Comparison of ENCODE assay signal across 12 cellular contexts in genomic region chr1:31910933-31911332, GRCh38. TPM values are rescaled to one million over a fixed set of nuclear protein-coding genes. Genes with fewer than 3 reads are reported as not detected.
DNase-seq lines count a peak whose midpoint lies in the region; ATAC-seq and TF ChIP-seq lines count a peak whose summit lies in the region.
"Had no signal": no experiment of that assay in that cellular context is flagged by ENCODE, and none has a peak within 500 bp of the region (broad histone marks: within the 10 kb centered on the region; RNA-seq: fewer than 3 reads in every experiment).

No MANE protein-coding gene starts in this region.

- CTCF ChIA-PET in activated naive CD4-positive, alpha-beta T cell treated with anti-CD3 and anti-CD28 coated beads for 36 hours (lab: Charles Lee): interaction anchor here (0.7 to 2.4 kb wide), 6 partner anchors 9 to 53 kb away, joined by 3 to 14 read pairs (median 4); partner anchors contain the start of gene PTP4A2

- no peak overlapping the region for H3K4me3 ChIP-seq in fibroblast of pulmonary artery (replicated peaks; ENCODE audit: low read depth, low read length)
- H3K4me3 ChIP-seq: BLaER1 had no signal

- no peak for TF ChIP-seq CTCF in fibroblast of pulmonary artery (IDR thresholded peaks at IDR 0.05; ENCODE audit: low read length, missing control alignments)
- no peak for TF ChIP-seq CTCF in GM13976 (IDR thresholded peaks at IDR 0.05; ENCODE audit: borderline replicate concordance, control extremely low read depth, extremely low read depth, insufficient read depth, missing control alignments)

- H3K27ac Mint-ChIP-seq in activated naive CD4-positive, alpha-beta T cell treated with anti-CD3 and anti-CD28 coated beads for 36 hours: peak overlapping the region; percentile 74
- peak overlapping the region; percentile 83 for H3K27ac Mint-ChIP-seq in T-helper 17 cell
- peak overlapping the region; percentile 28 to 94 for H3K27ac Mint-ChIP-seq in stimulated activated naive CD8-positive, alpha-beta T cell treated with anti-CD3 and anti-CD28 coated beads, Interleukin-15, amount 100 ng/mL, for 72 hours

- H3K36me3 Mint-ChIP-seq in activated naive CD4-positive, alpha-beta T cell treated with anti-CD3 and anti-CD28 coated beads for 36 hours (ENCODE audit: low read depth): peaks cover 63% of the 10 kb centered on the region
- peaks cover 9% of the 10 kb centered on the region for H3K36me3 Mint-ChIP-seq in T-helper 17 cell (ENCODE audit: low read depth)

- peaks cover 58% of the 10 kb centered on the region for H3K4me1 Mint-ChIP-seq in activated naive CD4-positive, alpha-beta T cell treated with anti-CD3 and anti-CD28 coated beads for 36 hours (ENCODE audit: low read depth)
- H3K4me1 Mint-ChIP-seq in T-helper 17 cell: peaks cover 30% of the 10 kb centered on the region
- H3K4me1 Mint-ChIP-seq in stimulated activated naive CD8-positive, alpha-beta T cell treated with anti-CD3 and anti-CD28 coated beads, Interleukin-15, amount 100 ng/mL, for 72 hours: peaks cover 46% of the 10 kb centered on the region

- H3K9me3 ChIP-seq in T-helper 17 cell (ENCODE audit: control insufficient read depth, low read length, poor library complexity, severe bottlenecking): no peaks in the 10 kb centered on the region

- H3K9me3 Mint-ChIP-seq in activated naive CD4-positive, alpha-beta T cell treated with anti-CD3 and anti-CD28 coated beads for 36 hours: no peaks in the 10 kb centered on the region
- H3K9me3 Mint-ChIP-seq in stimulated activated naive CD8-positive, alpha-beta T cell treated with anti-CD3 and anti-CD28 coated beads, Interleukin-15, amount 100 ng/mL, for 72 hours: no peaks in the 10 kb centered on the region
- H3K9me3 Mint-ChIP-seq: IgD-negative memory B cell had no signal

- DNase-seq in activated naive CD4-positive, alpha-beta T cell treated with anti-CD3 and anti-CD28 coated beads for 36 hours: peak; percentile 69
- DNase-seq in activated naive CD4-positive, alpha-beta T cell (lab: John Stamatoyannopoulos, UW): no peak
- DNase-seq in T-helper 17 cell (no peak), fibroblast of pulmonary artery (ENCODE audit: low read depth) (peak; percentile 14), GM13976 (ENCODE audit: low spot score) (no peak), NCI-H2171 treated with DMSO at 0.1 percent for 48 hours (lab: John Stamatoyannopoulos, UW) (no peak)
- peak in 1 of 2 donors; percentile 52 for DNase-seq in stimulated activated naive CD8-positive, alpha-beta T cell treated with anti-CD3 and anti-CD28 coated beads, Interleukin-15, amount 100 ng/mL, for 72 hours
- DNase-seq: aorta, NCI-H524 treated with DMSO at 0.1 percent for 48 hours had no signal

- intact Hi-C loops in activated naive CD4-positive, alpha-beta T cell treated with anti-CD3 and anti-CD28 coated beads for 36 hours (cut with micrococcal nuclease): loop anchor here (1.0 kb wide), 3 partner anchors 20 to 84 kb away; no protein-coding TSS in a partner anchor

- no peaks in the 10 kb centered on the region for H3K27me3 Mint-ChIP-seq in activated naive CD4-positive, alpha-beta T cell treated with anti-CD3 and anti-CD28 coated beads for 36 hours (ENCODE audit: low read depth)
- no peaks in the 10 kb centered on the region for H3K27me3 Mint-ChIP-seq in T-helper 17 cell
- H3K27me3 Mint-ChIP-seq in stimulated activated naive CD8-positive, alpha-beta T cell treated with anti-CD3 and anti-CD28 coated beads, Interleukin-15, amount 100 ng/mL, for 72 hours: no peaks in the 10 kb centered on the region
- H3K27me3 Mint-ChIP-seq: IgD-negative memory B cell had no signal

- peak overlapping the region; percentile 9 for H3K4me3 Mint-ChIP-seq in activated naive CD4-positive, alpha-beta T cell treated with anti-CD3 and anti-CD28 coated beads for 36 hours
- H3K4me3 Mint-ChIP-seq in T-helper 17 cell: no peak overlapping the region
- peak overlapping the region; percentile 13 to 39 for H3K4me3 Mint-ChIP-seq in stimulated activated naive CD8-positive, alpha-beta T cell treated with anti-CD3 and anti-CD28 coated beads, Interleukin-15, amount 100 ng/mL, for 72 hours

- in situ Hi-C loops in GM13976 (cut with MboI; ENCODE audit: low sequenced_read_pairs, unreplicated experiment): no loop called here

- no peak for ATAC-seq in T-helper 17 cell
- ATAC-seq in stimulated activated naive CD8-positive, alpha-beta T cell treated with anti-CD3 and anti-CD28 coated beads, Interleukin-15, amount 100 ng/mL, for 72 hours: peak; percentile 83
- no peak for ATAC-seq in GM18873 (IDR thresholded peaks at IDR 0.05; ENCODE audit: low FRiP score, unreplicated experiment)

RNA-seq across cellular contexts. Expression of gene PTP4A2, which starts 27.2 kb away (rescaled TPM):
- total RNA-seq in activated naive CD4-positive, alpha-beta T cell treated with anti-CD3 and anti-CD28 coated beads for 36 hours: 100 to 1,000 TPM; 240 to 263 TPM
- total RNA-seq in T-helper 17 cell: 100 to 1,000 TPM; 269 to 384 TPM

Comparison
In these comparisons a context has a peak if more than half of its experiments do, and no peak if none do; other contexts are left out.
1. DNase-seq: peak in activated naive CD4-positive, alpha-beta T cell treated with anti-CD3 and anti-CD28 coated beads for 36 hours (single experiment) and fibroblast of pulmonary artery (single experiment); none in activated naive CD4-positive, alpha-beta T cell (0 of 4), T-helper 17 cell (0 of 3), GM13976 (single experiment) and NCI-H2171 treated with DMSO at 0.1 percent for 48 hours (single experiment).
2. Peak in every context shown above with its lines, with median percentiles within 50 percentile points of each other: H3K27ac Mint-ChIP-seq.